In genomic region chr13:44160549-44161278, GRCh38 we compare ENCODE assay signal across 17 cellular contexts.
DNase-seq lines count a peak whose midpoint lies in the region; ATAC-seq and TF ChIP-seq lines count a peak whose summit lies in the region.
"Had no signal": no experiment of that assay in that cellular context is flagged by ENCODE, and none has a peak within 500 bp of the region (broad histone marks: within the 10 kb centered on the region; RNA-seq: fewer than 3 reads in every experiment).

No MANE protein-coding gene starts in this region.

- H3K4me2 ChIP-seq in BLaER1 treated with 17β-estradiol and CSF1 and Interleukin-3, amounts not matched to agents 10 nM and 100 nM = peak overlapping the region in 9 of 11 experiments; percentile 21 to 65 (median 51); a peak in 18 of 22 replicates
- H3K4me2 ChIP-seq in mammary epithelial cell (ENCODE audit: insufficient read depth, low read depth, low read length) (no peak overlapping the region), SK-N-SH (no peak overlapping the region)

- peak; percentile 72 for DNase-seq in mammary epithelial cell
- no peak for DNase-seq in left ventricle myocardium inferior
- DNase-seq in sigmoid colon = peak; percentile 71
- no peak for DNase-seq in DMS79 treated with DMSO at 0.1 percent for 48 hours (lab: John Stamatoyannopoulos, UW)
- DNase-seq in medulla oblongata (ENCODE audit: extremely low spot score) = no peak
- no peak for DNase-seq in SK-N-SH
- DNase-seq: activated CD8-positive, alpha-beta memory T cell treated with anti-CD3 and anti-CD28 coated beads, Interleukin-2, amount 10 ng/mL, durations not matched to agents 7 days and 5 days; activated naive CD4-positive, alpha-beta T cell; brain microvascular endothelial cell; left lung; NCI-H1105; OCI-M1; stimulated activated naive B cell treated with anti-CD40 and anti-IgM and Interleukin-4, amounts not matched to agents 10 μg/mL and 1 μg/mL and 100 μg/mL, for 72 hours; SW 1271 had no signal

- H3K36me3 ChIP-seq in BLaER1 treated with 17β-estradiol and CSF1 and Interleukin-3, amounts not matched to agents 10 nM and 100 nM = no peaks in the 10 kb centered on the region
- H3K36me3 ChIP-seq in mammary epithelial cell (ENCODE audit: insufficient read depth, low read length) (no peaks in the 10 kb centered on the region), left ventricle myocardium inferior (no peaks in the 10 kb centered on the region), sigmoid colon (no peaks in the 10 kb centered on the region), SK-N-SH (replicated peaks in 1 of 2; ENCODE audit: control insufficient read depth in 1 of 2, insufficient read depth in 2 of 2, low read length in 1 of 2) (no peaks in the 10 kb centered on the region)
- H3K36me3 ChIP-seq: brain microvascular endothelial cell, left lung had no signal

- POLR2A ChIA-PET in SK-N-SH (lab: Yijun Ruan, JAX) = no interaction called here

- no peak for TF ChIP-seq RAD21 in SK-N-SH (IDR thresholded peaks at IDR 0.05; ENCODE audit: low read length)

- no peaks in the 10 kb centered on the region for H3F3A ChIP-seq in SK-N-SH (replicated peaks; ENCODE audit: insufficient read depth)

- CTCF ChIA-PET in mammary epithelial cell (lab: Charles Lee; ENCODE audit: low non-redundant PET) (no interaction called here), SK-N-SH (lab: Yijun Ruan, JAX) (interaction anchor here (0.6 to 1.3 kb wide), 3 partner anchors 30 to 277 kb away, joined by 3 to 4 read pairs (median 3); no protein-coding TSS in a partner anchor)

- dilution Hi-C loops in mammary epithelial cell (cut with HindIII; ENCODE audit: low sequenced_read_pairs) = no loop called here

- in situ Hi-C loops in mammary epithelial cell (cut with MboI; ENCODE audit: low sequenced_read_pairs in 2 of 2) = no loop called here

- no peak overlapping the region for H3K9ac ChIP-seq in BLaER1 treated with 17β-estradiol and CSF1 and Interleukin-3, amounts not matched to agents 10 nM and 100 nM
- no peak overlapping the region for H3K9ac ChIP-seq in mammary epithelial cell (ENCODE audit: insufficient read depth, low read length)
- H3K9ac ChIP-seq in SK-N-SH = no peak overlapping the region

- peaks cover 12 to 24% (median 18%) of the 10 kb centered on the region in 10 experiments; a peak in 18 of 20 replicates for H3K4me1 ChIP-seq in BLaER1 treated with 17β-estradiol and CSF1 and Interleukin-3, amounts not matched to agents 10 nM and 100 nM
- H3K4me1 ChIP-seq in mammary epithelial cell (ENCODE audit: insufficient read depth, low read length) (peaks cover 33% of the 10 kb centered on the region), left ventricle myocardium inferior (peaks cover 25% of the 10 kb centered on the region), sigmoid colon (peaks cover 0 to 35% (median 34%) of the 10 kb centered on the region in 4 donors), SK-N-SH (ENCODE audit: control insufficient read depth in 1 of 2, insufficient read depth in 2 of 2, low read depth in 1 of 2, low read length in 1 of 2) (no peaks in the 10 kb centered on the region; a peak in 1 of 4 replicates)
- H3K4me1 ChIP-seq: left lung had no signal

- H3K9me2 ChIP-seq in SK-N-SH = no peaks in the 10 kb centered on the region

- TF ChIP-seq EP300 in sigmoid colon (IDR thresholded peaks at IDR 0.05) (no peak), SK-N-SH (IDR thresholded peaks at IDR 0.05; ENCODE audit: borderline replicate concordance in 1 of 2, low read depth in 1 of 2, low read length in 1 of 2) (no peak)

- peaks cover 0 to 13% (median 0%) of the 10 kb centered on the region in 11 experiments; a peak in 3 of 22 replicates for H3K9me3 ChIP-seq in BLaER1 treated with 17β-estradiol and CSF1 and Interleukin-3, amounts not matched to agents 10 nM and 100 nM (replicated peaks in 1 of 11)
- H3K9me3 ChIP-seq in mammary epithelial cell (replicated peaks; ENCODE audit: insufficient read depth, low read length) = no peaks in the 10 kb centered on the region
- H3K9me3 ChIP-seq in left ventricle myocardium inferior (replicated peaks) = no peaks in the 10 kb centered on the region
- H3K9me3 ChIP-seq in sigmoid colon = no peaks in the 10 kb centered on the region
- H3K9me3 ChIP-seq in SK-N-SH = no peaks in the 10 kb centered on the region
- H3K9me3 ChIP-seq: left lung had no signal

- ATAC-seq in GM21619 (IDR thresholded peaks at IDR 0.05; ENCODE audit: unreplicated experiment) = no peak
- ATAC-seq: activated CD8-positive, alpha-beta memory T cell treated with anti-CD3 and anti-CD28 coated beads, Interleukin-2, amount 10 ng/mL, durations not matched to agents 7 days and 5 days; left lung; stimulated activated naive B cell treated with anti-CD40 and anti-IgM and Interleukin-4, amounts not matched to agents 10 μg/mL and 1 μg/mL and 100 μg/mL, for 72 hours; WTC11 had no signal

- H3K27me3 ChIP-seq in BLaER1 treated with 17β-estradiol and CSF1 and Interleukin-3, amounts not matched to agents 10 nM and 100 nM = no peaks in the 10 kb centered on the region
- H3K27me3 ChIP-seq in mammary epithelial cell (ENCODE audit: insufficient read depth, low read length) = no peaks in the 10 kb centered on the region
- no peaks in the 10 kb centered on the region for H3K27me3 ChIP-seq in left ventricle myocardium inferior (ENCODE audit: low read depth)
- no peaks in the 10 kb centered on the region for H3K27me3 ChIP-seq in sigmoid colon
- no peaks in the 10 kb centered on the region; the same call in 1 of the 2 replicates for H3K27me3 ChIP-seq in SK-N-SH (ENCODE audit: insufficient read depth)
- H3K27me3 ChIP-seq: brain microvascular endothelial cell, left lung had no signal

- no peak overlapping the region for H3K4me3 ChIP-seq in BLaER1 treated with 17β-estradiol and CSF1 and Interleukin-3, amounts not matched to agents 10 nM and 100 nM
- H3K4me3 ChIP-seq in mammary epithelial cell (replicated peaks in 1 of 3; ENCODE audit: insufficient read depth in 1 of 3, low read depth in 2 of 3, low read length in 3 of 3) (no peak overlapping the region), left ventricle myocardium inferior (no peak overlapping the region), sigmoid colon (no peak overlapping the region), SK-N-SH (ENCODE audit: low read depth in 2 of 2, low read length in 1 of 2) (no peak overlapping the region)
- H3K4me3 ChIP-seq: left lung had no signal

- no peak for TF ChIP-seq POLR2A in sigmoid colon (IDR thresholded peaks at IDR 0.05)

- BruUV-seq in mammary epithelial cell (replicated peaks; lab: Mats Ljungman, UMichigan) = TSS peak; percentile 22

- H2AFZ ChIP-seq in mammary epithelial cell (ENCODE audit: low read depth, low read length) (no peak overlapping the region), SK-N-SH (ENCODE audit: low read depth) (no peak overlapping the region)

- intact Hi-C loops in mammary epithelial cell (cut with micrococcal nuclease) (no loop called here), left ventricle myocardium inferior (cut with micrococcal nuclease) (no loop called here), sigmoid colon (cut with DNase I) (no loop called here)

- H4K20me1 ChIP-seq in BLaER1 treated with 17β-estradiol and CSF1 and Interleukin-3, amounts not matched to agents 10 nM and 100 nM = no peaks in the 10 kb centered on the region
- H4K20me1 ChIP-seq in mammary epithelial cell (ENCODE audit: insufficient read depth, low read length) = no peaks in the 10 kb centered on the region
- H4K20me1 ChIP-seq in SK-N-SH (ENCODE audit: insufficient read depth) = no peaks in the 10 kb centered on the region

- H3K27ac ChIP-seq in BLaER1 treated with 17β-estradiol and CSF1 and Interleukin-3, amounts not matched to agents 10 nM and 100 nM = no peak overlapping the region
- peak overlapping the region; percentile 95 for H3K27ac ChIP-seq in mammary epithelial cell (ENCODE audit: insufficient read depth, low read depth, low read length)
- peak overlapping the region; percentile 63 for H3K27ac ChIP-seq in left ventricle myocardium inferior (replicated peaks)
- peak overlapping the region; percentile 66 to 83 (median 76) for H3K27ac ChIP-seq in sigmoid colon
- H3K27ac ChIP-seq in SK-N-SH (ENCODE audit: low read depth in 2 of 2, low read length in 1 of 2) = no peak overlapping the region
- H3K27ac ChIP-seq: brain microvascular endothelial cell, left lung had no signal

- WGBS in mammary epithelial cell (ENCODE audit: low coverage, missing lambda C conversion rate) = 67% methylated on average over 10 of the region's 10 CpGs
- 60 to 65% methylated on average over 10 of the region's 10 CpGs for WGBS in sigmoid colon, 2 donors
- WGBS in SK-N-SH (ENCODE audit: low lambda C conversion rate) = 52% methylated on average over 10 of the region's 10 CpGs

- H3K79me2 ChIP-seq in mammary epithelial cell (ENCODE audit: insufficient read depth, low read length) (no peaks in the 10 kb centered on the region), SK-N-SH (ENCODE audit: insufficient read depth) (no peaks in the 10 kb centered on the region)

- TF ChIP-seq CTCF in mammary epithelial cell (conservative IDR thresholded peaks at IDR 0.05 in 1 of 2, IDR thresholded peaks at IDR 0.05 in 1 of 2; ENCODE audit: extremely low read depth in 1 of 2, insufficient read depth in 1 of 2, low read depth in 1 of 2, low read length in 2 of 2) = no peak
- TF ChIP-seq CTCF in left ventricle myocardium inferior (IDR thresholded peaks at IDR 0.05; ENCODE audit: borderline replicate concordance) = no peak
- no peak for TF ChIP-seq CTCF in sigmoid colon (IDR thresholded peaks at IDR 0.05)
- no peak for TF ChIP-seq CTCF in SK-N-SH (IDR thresholded peaks at IDR 0.05)

TF ChIP-seq in SK-N-SH, 30 proteins besides CTCF, POLR2A, EP300 and RAD21:
- no peak for TF ChIP-seq FOXM1 (IDR thresholded peaks at IDR 0.05; ENCODE audit: low read depth)

Comparison
In these comparisons a context has a peak if more than half of its experiments do, and no peak if none do; other contexts are left out.
1. H3K27ac ChIP-seq: peak in mammary epithelial cell (single experiment), left ventricle myocardium inferior (single experiment) and sigmoid colon (4 of 4); none in BLaER1 treated with 17β-estradiol and CSF1 and Interleukin-3, amounts not matched to agents 10 nM and 100 nM (0 of 11) and SK-N-SH (0 of 2).
2. H3K4me2 ChIP-seq: peak in BLaER1 treated with 17β-estradiol and CSF1 and Interleukin-3, amounts not matched to agents 10 nM and 100 nM (9 of 11); none in mammary epithelial cell (single experiment) and SK-N-SH (single experiment).
3. DNase-seq: peak in mammary epithelial cell (single experiment) and sigmoid colon (single experiment); none in left ventricle myocardium inferior (single experiment), DMS79 treated with DMSO at 0.1 percent for 48 hours (single experiment), medulla oblongata (single experiment) and SK-N-SH (single experiment).